Comparison of ENCODE assay signal across 13 cellular contexts in the genomic region with DNA sequence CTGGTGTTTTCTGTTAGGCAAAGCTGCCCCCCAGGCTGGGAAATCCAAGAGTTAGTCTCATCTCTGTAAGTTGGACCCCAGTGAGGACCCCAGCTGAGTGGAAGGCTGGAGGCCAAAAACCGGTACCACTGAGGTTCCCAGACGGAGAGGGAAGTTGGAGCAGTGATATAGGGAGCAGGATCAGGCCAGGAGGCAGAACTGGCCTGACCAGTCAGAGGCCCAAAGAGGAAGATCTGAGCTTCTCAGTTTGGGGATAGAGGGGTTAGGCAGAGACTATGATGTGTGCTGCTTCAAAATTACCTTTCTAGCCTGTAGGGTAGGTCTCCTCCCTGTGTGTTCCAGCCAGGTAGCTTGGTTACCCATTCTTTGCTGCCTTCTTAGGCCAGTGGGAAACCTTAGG. TPM values are rescaled to one million over a fixed set of nuclear protein-coding genes. Genes with fewer than 3 reads are reported as not detected.
DNase-seq lines count a peak whose midpoint lies in the region; ATAC-seq, FAIRE-seq and TF ChIP-seq lines count a peak whose summit lies in the region.
"Had no signal": no experiment of that assay in that cellular context is flagged by ENCODE, and none has a peak within 500 bp of the region (broad histone marks: within the 10 kb centered on the region; RNA-seq: fewer than 3 reads in every experiment).

No MANE protein-coding gene starts in this region.

- peaks cover 43% of the 10 kb centered on the region for H3K4me1 ChIP-seq in SJSA1 (replicated peaks)
- H3K4me1 ChIP-seq in endothelial cell of umbilical vein (ENCODE audit: control insufficient read depth, extremely low read depth, insufficient read depth, low read length) = peaks cover 61% of the 10 kb centered on the region
- H3K4me1 ChIP-seq in tibial artery = peaks cover 0 to 62% (median 36%) of the 10 kb centered on the region in 4 donors

- H3K9me1 ChIP-seq in endothelial cell of umbilical vein (replicated peaks; ENCODE audit: control insufficient read depth, extremely low read depth, insufficient read depth, low read length) = no peaks in the 10 kb centered on the region

- H3K27ac ChIP-seq in SJSA1 = peak overlapping the region; percentile 74
- peak overlapping the region; percentile 94 for H3K27ac ChIP-seq in endothelial cell of umbilical vein (ENCODE audit: insufficient read depth, low read depth, low read length)
- H3K27ac ChIP-seq in tibial artery = peak overlapping the region; percentile 52 to 64
- H3K27ac ChIP-seq: KMS-11 had no signal

- peaks cover 28% of the 10 kb centered on the region for H3K79me2 ChIP-seq in endothelial cell of umbilical vein (ENCODE audit: control insufficient read depth, insufficient read depth, low read length)

- H2AFZ ChIP-seq in endothelial cell of umbilical vein (ENCODE audit: low read depth, low read length) = no peak overlapping the region

- TF ChIP-seq POLR2A in endothelial cell of umbilical vein (IDR thresholded peaks at IDR 0.05; ENCODE audit: low read depth, low read length) = no peak

- H3K4me1 Mint-ChIP-seq in neural crest cell = peaks cover 33% of the 10 kb centered on the region
- H3K4me1 Mint-ChIP-seq in activated T-helper 1 cell treated with anti-CD3 and anti-CD28 coated beads, Interleukin-12 subunit alpha, Interleukin-12 subunit beta, Interleukin-2, Interleukin-4 antibody, amounts not matched to agents 30 ng/mL and 10 ng/mL and 1 ng/mL, durations not matched to agents 14 hours and 24 hours and 36 hours (ENCODE audit: low read depth) = peaks cover 27% of the 10 kb centered on the region

- POLR2A ChIA-PET in endothelial cell of umbilical vein (lab: Charles Lee) = interaction anchor here (1.3 kb wide), 1 partner anchor 12 kb away, joined by 3 read pairs; a partner anchor contains a TSS

- H3K36me3 Mint-ChIP-seq in neural crest cell (ENCODE audit: low read depth) = no peaks in the 10 kb centered on the region
- peaks cover 8% of the 10 kb centered on the region for H3K36me3 Mint-ChIP-seq in activated T-helper 1 cell treated with anti-CD3 and anti-CD28 coated beads, Interleukin-12 subunit alpha, Interleukin-12 subunit beta, Interleukin-2, Interleukin-4 antibody, amounts not matched to agents 30 ng/mL and 10 ng/mL and 1 ng/mL, durations not matched to agents 14 hours and 24 hours and 36 hours (ENCODE audit: low read depth)

- CTCF ChIA-PET in endothelial cell of umbilical vein (lab: Charles Lee) = interaction anchor here (0.7 to 2.0 kb wide), 3 partner anchors 9 to 16 kb away, joined by 3 to 8 read pairs (median 5); a partner anchor contains a TSS

- BruUV-seq in endothelial cell of umbilical vein (replicated peaks; lab: Mats Ljungman, UMichigan) = no TSS peak

- no peaks in the 10 kb centered on the region for H4K20me1 ChIP-seq in endothelial cell of umbilical vein (replicated peaks; ENCODE audit: control insufficient read depth, extremely low read depth, insufficient read depth, low read length)

- no peak for DNase-seq in SJSA1 (ENCODE audit: low read depth in 1 of 2, low spot score in 2 of 2)
- DNase-seq in endothelial cell of umbilical vein (ENCODE audit: low read depth, low spot score) = no peak
- no peak for DNase-seq in neural crest cell (ENCODE audit: low read depth, low spot score)
- DNase-seq in tibial artery = no peak
- DNase-seq in activated T-helper 1 cell treated with anti-CD3 and anti-CD28 coated beads, Interleukin-12 subunit alpha, Interleukin-12 subunit beta, Interleukin-2, Interleukin-4 antibody, amounts not matched to agents 30 ng/mL and 10 ng/mL and 1 ng/mL, durations not matched to agents 14 hours and 24 hours and 36 hours (ENCODE audit: low spot score) = no peak
- DNase-seq: activated T-cell treated with anti-CD3 and anti-CD28 coated beads, Interleukin-2, amount 50 U/mL, for 4 hours; H7; stimulated activated CD4-positive, alpha-beta T cell treated with anti-CD3 and anti-CD28 coated beads, Interleukin-2, amount 100 ng/mL, for 24 hours had no signal

- no peaks in the 10 kb centered on the region for H3K9me3 Mint-ChIP-seq in neural crest cell
- H3K9me3 Mint-ChIP-seq in activated T-helper 1 cell treated with anti-CD3 and anti-CD28 coated beads, Interleukin-12 subunit alpha, Interleukin-12 subunit beta, Interleukin-2, Interleukin-4 antibody, amounts not matched to agents 30 ng/mL and 10 ng/mL and 1 ng/mL, durations not matched to agents 14 hours and 24 hours and 36 hours = no peaks in the 10 kb centered on the region
- H3K9me3 Mint-ChIP-seq: activated T-cell treated with anti-CD3 and anti-CD28 coated beads, Interleukin-2, amount 50 U/mL, for 4 hours had no signal

- no peak overlapping the region for H3K27ac Mint-ChIP-seq in neural crest cell (ENCODE audit: unreplicated experiment)
- no peak overlapping the region for H3K27ac Mint-ChIP-seq in activated T-helper 1 cell treated with anti-CD3 and anti-CD28 coated beads, Interleukin-12 subunit alpha, Interleukin-12 subunit beta, Interleukin-2, Interleukin-4 antibody, amounts not matched to agents 30 ng/mL and 10 ng/mL and 1 ng/mL, durations not matched to agents 14 hours and 24 hours and 36 hours

- H3K4me3 Mint-ChIP-seq in neural crest cell = peak overlapping the region; percentile 23
- H3K4me3 Mint-ChIP-seq in activated T-helper 1 cell treated with anti-CD3 and anti-CD28 coated beads, Interleukin-12 subunit alpha, Interleukin-12 subunit beta, Interleukin-2, Interleukin-4 antibody, amounts not matched to agents 30 ng/mL and 10 ng/mL and 1 ng/mL, durations not matched to agents 14 hours and 24 hours and 36 hours = no peak overlapping the region
- H3K4me3 Mint-ChIP-seq: activated T-cell treated with anti-CD3 and anti-CD28 coated beads, Interleukin-2, amount 50 U/mL, for 4 hours had no signal

- H3K27me3 Mint-ChIP-seq in neural crest cell (ENCODE audit: low read depth) = peaks cover 3% of the 10 kb centered on the region
- H3K27me3 Mint-ChIP-seq in activated T-helper 1 cell treated with anti-CD3 and anti-CD28 coated beads, Interleukin-12 subunit alpha, Interleukin-12 subunit beta, Interleukin-2, Interleukin-4 antibody, amounts not matched to agents 30 ng/mL and 10 ng/mL and 1 ng/mL, durations not matched to agents 14 hours and 24 hours and 36 hours (ENCODE audit: insufficient read depth) = no peaks in the 10 kb centered on the region

- peak overlapping the region; percentile 55 for H3K9ac ChIP-seq in endothelial cell of umbilical vein (replicated peaks; ENCODE audit: extremely low read depth, insufficient read depth, low read length)
- H3K9ac ChIP-seq: KMS-11 had no signal

- ATAC-seq in HG03378 (IDR thresholded peaks at IDR 0.05; ENCODE audit: unreplicated experiment) (no peak), GM19395 (IDR thresholded peaks at IDR 0.05; ENCODE audit: unreplicated experiment) (no peak)
- ATAC-seq: activated T-cell treated with anti-CD3 and anti-CD28 coated beads, Interleukin-2, amount 50 U/mL, for 4 hours; GM12878 had no signal

- dilution Hi-C loops in endothelial cell of umbilical vein (cut with MboI; ENCODE audit: extremely low pct_ligation_motif_present, low sequenced_read_pairs) = no loop called here

- peak overlapping the region; percentile 71 for H3K4me2 ChIP-seq in endothelial cell of umbilical vein (ENCODE audit: insufficient read depth, low read length)
- H3K4me2 ChIP-seq: KMS-11 had no signal

- no peaks in the 10 kb centered on the region; the same call in 1 of the 2 replicates for H3K36me3 ChIP-seq in SJSA1
- H3K36me3 ChIP-seq in endothelial cell of umbilical vein (ENCODE audit: control insufficient read depth in 2 of 2, extremely low read depth in 1 of 2, insufficient read depth in 2 of 2, low read length in 2 of 2) = peaks cover 0 to 10% of the 10 kb centered on the region in 2 experiments
- H3K36me3 ChIP-seq in tibial artery = no peaks in the 10 kb centered on the region

- H3K4me3 ChIP-seq in SJSA1 (no peak overlapping the region), endothelial cell of umbilical vein (replicated peaks in 1 of 3; ENCODE audit: insufficient read depth in 1 of 3, low read depth in 1 of 3, low read length in 3 of 3) (no peak overlapping the region), tibial artery (no peak overlapping the region)
- H3K4me3 ChIP-seq: GM12878 had no signal

- no peak for TF ChIP-seq CTCF in endothelial cell of umbilical vein (IDR thresholded peaks at IDR 0.05; ENCODE audit: extremely low read depth in 1 of 2, insufficient read depth in 1 of 2, low read depth in 1 of 2, low read length in 2 of 2)
- TF ChIP-seq CTCF in neural crest cell (conservative IDR thresholded peaks at IDR 0.05) = no peak
- no peak for TF ChIP-seq CTCF in tibial artery (IDR thresholded peaks at IDR 0.05)

- no peak for FAIRE-seq in endothelial cell of umbilical vein (lab: Jason Lieb, UNC)
- FAIRE-seq: GM12878, RCC 7860 had no signal

- H3K27me3 ChIP-seq in SJSA1 (replicated peaks) (no peaks in the 10 kb centered on the region), endothelial cell of umbilical vein (ENCODE audit: control insufficient read depth in 2 of 2, insufficient read depth in 2 of 2, low read length in 2 of 2) (no peaks in the 10 kb centered on the region), tibial artery (no peaks in the 10 kb centered on the region)

- intact Hi-C loops in endothelial cell of umbilical vein (cut with micrococcal nuclease) (no loop called here), tibial artery (cut with DNase I; ENCODE audit: low total_unique reads) (no loop called here)
- intact Hi-C loops in activated T-helper 1 cell treated with anti-CD3 and anti-CD28 coated beads, Interleukin-12 subunit alpha, Interleukin-12 subunit beta, Interleukin-2, Interleukin-4 antibody, amounts not matched to agents 30 ng/mL and 10 ng/mL and 1 ng/mL, durations not matched to agents 14 hours and 24 hours and 36 hours (cut with micrococcal nuclease) = no loop called here

- no peaks in the 10 kb centered on the region for H3K9me3 ChIP-seq in SJSA1 (replicated peaks)
- H3K9me3 ChIP-seq in endothelial cell of umbilical vein (replicated peaks; ENCODE audit: control insufficient read depth, insufficient read depth, low read length) = no peaks in the 10 kb centered on the region
- no peaks in the 10 kb centered on the region for H3K9me3 ChIP-seq in tibial artery

RNA-seq across cellular contexts. Expression of a gene that starts 4.6 kb away (rescaled TPM):
- 212 and 219 TPM in 2 replicates for total RNA-seq in SJSA1 (2014; rRNA removed; shearing (Covaris generic))
- total RNA-seq in endothelial cell of umbilical vein (133 and 142 TPM in 2 replicates), neural crest cell (67.9 and 75.8 TPM in 2 replicates)
- polyA plus RNA-seq in endothelial cell of umbilical vein = 629 and 643 TPM in 2 replicates
- 503 and 603 TPM in 2 replicates for polyA plus RNA-seq in endothelial cell of umbilical vein (2011; cell fraction: cytosol; rRNA removed)
- 227 and 271 TPM in 2 replicates for polyA plus RNA-seq in endothelial cell of umbilical vein (2011; cell fraction: nucleus; rRNA removed)
- 260 and 265 TPM in 2 replicates for polyA plus RNA-seq in endothelial cell of umbilical vein (2012)
- 205 and 256 TPM in 2 replicates for polyA minus RNA-seq in endothelial cell of umbilical vein
- 27.7 TPM for polyA minus RNA-seq in endothelial cell of umbilical vein (2011; cell fraction: cytosol; rRNA and poly(A)+ RNA removed)
- polyA minus RNA-seq in endothelial cell of umbilical vein (2011; cell fraction: nucleus; rRNA and poly(A)+ RNA removed) = 51.5 and 60.1 TPM in 2 replicates
- 111 and 116 TPM in 2 replicates for total RNA-seq in activated T-helper 1 cell treated with anti-CD3 and anti-CD28 coated beads, Interleukin-12 subunit alpha, Interleukin-12 subunit beta, Interleukin-2, Interleukin-4 antibody, amounts not matched to agents 30 ng/mL and 10 ng/mL and 1 ng/mL, durations not matched to agents 14 hours and 24 hours and 36 hours

RNA-seq across cellular contexts. Expression of a gene that starts 6.7 kb away (rescaled TPM):
- total RNA-seq in SJSA1 (2014; rRNA removed; shearing (Covaris generic)) = 37.0 and 47.5 TPM in 2 replicates
- total RNA-seq in endothelial cell of umbilical vein = 164 and 186 TPM in 2 replicates
- 624 and 648 TPM in 2 replicates for polyA plus RNA-seq in endothelial cell of umbilical vein
- 398 and 453 TPM in 2 replicates for polyA plus RNA-seq in endothelial cell of umbilical vein (2011; cell fraction: cytosol; rRNA removed)
- 96.0 and 112 TPM in 2 replicates for polyA plus RNA-seq in endothelial cell of umbilical vein (2011; cell fraction: nucleus; rRNA removed)
- 305 and 367 TPM in 2 replicates for polyA plus RNA-seq in endothelial cell of umbilical vein (2012)
- 96.5 and 104 TPM in 2 replicates for polyA minus RNA-seq in endothelial cell of umbilical vein
- not detected for polyA minus RNA-seq in endothelial cell of umbilical vein (2011; cell fraction: cytosol; rRNA and poly(A)+ RNA removed)
- 9.9 and 13.3 TPM in 2 replicates for polyA minus RNA-seq in endothelial cell of umbilical vein (2011; cell fraction: nucleus; rRNA and poly(A)+ RNA removed)
- 0.50 and 1.5 TPM in 2 replicates for total RNA-seq in neural crest cell
- 31.7 and 40.0 TPM in 2 replicates for total RNA-seq in activated T-helper 1 cell treated with anti-CD3 and anti-CD28 coated beads, Interleukin-12 subunit alpha, Interleukin-12 subunit beta, Interleukin-2, Interleukin-4 antibody, amounts not matched to agents 30 ng/mL and 10 ng/mL and 1 ng/mL, durations not matched to agents 14 hours and 24 hours and 36 hours

RNA-seq across cellular contexts. Expression of a gene that starts 11.5 kb away (rescaled TPM):
- total RNA-seq in SJSA1 (2014; rRNA removed; shearing (Covaris generic)) = 1.0 and 5.1 TPM in 2 replicates
- total RNA-seq in endothelial cell of umbilical vein (14.6 and 17.7 TPM in 2 replicates), neural crest cell (20.9 and 22.2 TPM in 2 replicates)
- 35.7 and 44.9 TPM in 2 replicates for polyA plus RNA-seq in endothelial cell of umbilical vein
- 16.7 and 22.6 TPM in 2 replicates for polyA plus RNA-seq in endothelial cell of umbilical vein (2011; cell fraction: cytosol; rRNA removed)
- 33.1 and 43.4 TPM in 2 replicates for polyA plus RNA-seq in endothelial cell of umbilical vein (2011; cell fraction: nucleus; rRNA removed)
- polyA plus RNA-seq in endothelial cell of umbilical vein (2012) = 18.0 and 18.7 TPM in 2 replicates
- polyA minus RNA-seq in endothelial cell of umbilical vein = 19.8 and 22.4 TPM in 2 replicates
- 2.2 TPM for polyA minus RNA-seq in endothelial cell of umbilical vein (2011; cell fraction: cytosol; rRNA and poly(A)+ RNA removed)
- 7.1 and 9.5 TPM in 2 replicates for polyA minus RNA-seq in endothelial cell of umbilical vein (2011; cell fraction: nucleus; rRNA and poly(A)+ RNA removed)
- 7.0 and 8.9 TPM in 2 replicates for total RNA-seq in activated T-helper 1 cell treated with anti-CD3 and anti-CD28 coated beads, Interleukin-12 subunit alpha, Interleukin-12 subunit beta, Interleukin-2, Interleukin-4 antibody, amounts not matched to agents 30 ng/mL and 10 ng/mL and 1 ng/mL, durations not matched to agents 14 hours and 24 hours and 36 hours

RNA-seq across cellular contexts. Expression of a gene that starts 13.6 kb away (rescaled TPM):
- not detected in 2 replicates for total RNA-seq in SJSA1 (2014; rRNA removed; shearing (Covaris generic))
- total RNA-seq in endothelial cell of umbilical vein (35.8 and 39.0 TPM in 2 replicates), neural crest cell (1.1 and 2.1 TPM in 2 replicates)
- 68.7 and 73.1 TPM in 2 replicates for polyA plus RNA-seq in endothelial cell of umbilical vein
- 66.7 and 80.9 TPM in 2 replicates for polyA plus RNA-seq in endothelial cell of umbilical vein (2011; cell fraction: cytosol; rRNA removed)
- polyA plus RNA-seq in endothelial cell of umbilical vein (2011; cell fraction: nucleus; rRNA removed) = 26.9 and 29.2 TPM in 2 replicates
- 94.8 and 116 TPM in 2 replicates for polyA plus RNA-seq in endothelial cell of umbilical vein (2012)
- polyA minus RNA-seq in endothelial cell of umbilical vein = 17.4 and 21.2 TPM in 2 replicates
- polyA minus RNA-seq in endothelial cell of umbilical vein (2011; cell fraction: cytosol; rRNA and poly(A)+ RNA removed) = 23.2 TPM
- 3.8 and 4.4 TPM in 2 replicates for polyA minus RNA-seq in endothelial cell of umbilical vein (2011; cell fraction: nucleus; rRNA and poly(A)+ RNA removed)
- 86.1 and 89.6 TPM in 2 replicates for total RNA-seq in activated T-helper 1 cell treated with anti-CD3 and anti-CD28 coated beads, Interleukin-12 subunit alpha, Interleukin-12 subunit beta, Interleukin-2, Interleukin-4 antibody, amounts not matched to agents 30 ng/mL and 10 ng/mL and 1 ng/mL, durations not matched to agents 14 hours and 24 hours and 36 hours

RNA-seq across cellular contexts. Expression of a gene that starts 20.9 kb away (rescaled TPM):
- 12.2 and 16.0 TPM in 2 replicates for total RNA-seq in SJSA1 (2014; rRNA removed; shearing (Covaris generic))
- 23.0 and 27.4 TPM in 2 replicates for total RNA-seq in endothelial cell of umbilical vein
- polyA plus RNA-seq in endothelial cell of umbilical vein = 17.4 and 20.9 TPM in 2 replicates
- polyA plus RNA-seq in endothelial cell of umbilical vein (2011; cell fraction: cytosol; rRNA removed) = 13.1 TPM in 2 replicates
- 20.0 and 25.4 TPM in 2 replicates for polyA plus RNA-seq in endothelial cell of umbilical vein (2011; cell fraction: nucleus; rRNA removed)
- 13.4 and 16.3 TPM in 2 replicates for polyA plus RNA-seq in endothelial cell of umbilical vein (2012)
- polyA minus RNA-seq in endothelial cell of umbilical vein = 31.9 and 46.7 TPM in 2 replicates
- 27.0 TPM for polyA minus RNA-seq in endothelial cell of umbilical vein (2011; cell fraction: cytosol; rRNA and poly(A)+ RNA removed)
- 15.5 and 20.8 TPM in 2 replicates for polyA minus RNA-seq in endothelial cell of umbilical vein (2011; cell fraction: nucleus; rRNA and poly(A)+ RNA removed)
- total RNA-seq in neural crest cell = 50.4 and 53.7 TPM in 2 replicates
- total RNA-seq in activated T-helper 1 cell treated with anti-CD3 and anti-CD28 coated beads, Interleukin-12 subunit alpha, Interleukin-12 subunit beta, Interleukin-2, Interleukin-4 antibody, amounts not matched to agents 30 ng/mL and 10 ng/mL and 1 ng/mL, durations not matched to agents 14 hours and 24 hours and 36 hours = 36.3 and 36.7 TPM in 2 replicates

Comparison
In these comparisons a context has a peak if more than half of its experiments do, and no peak if none do; other contexts are left out.
1. RNA of a gene that starts 6.7 kb away (total RNA-seq): 164 to 186 TPM in endothelial cell of umbilical vein, 37.0 to 47.5 TPM in SJSA1 and 31.7 to 40.0 TPM in activated T-helper 1 cell treated with anti-CD3 and anti-CD28 coated beads, Interleukin-12 subunit alpha, Interleukin-12 subunit beta, Interleukin-2, Interleukin-4 antibody, amounts not matched to agents 30 ng/mL and 10 ng/mL and 1 ng/mL, durations not matched to agents 14 hours and 24 hours and 36 hours; 0.50 to 1.5 TPM in neural crest cell; every median in the first group is over 10 times any median in the second.
2. Peak in every context shown above with its lines, with median percentiles within 50 percentile points of each other: H3K27ac ChIP-seq.